8 cellular contexts compared by ENCODE assay signal in the genomic region with DNA sequence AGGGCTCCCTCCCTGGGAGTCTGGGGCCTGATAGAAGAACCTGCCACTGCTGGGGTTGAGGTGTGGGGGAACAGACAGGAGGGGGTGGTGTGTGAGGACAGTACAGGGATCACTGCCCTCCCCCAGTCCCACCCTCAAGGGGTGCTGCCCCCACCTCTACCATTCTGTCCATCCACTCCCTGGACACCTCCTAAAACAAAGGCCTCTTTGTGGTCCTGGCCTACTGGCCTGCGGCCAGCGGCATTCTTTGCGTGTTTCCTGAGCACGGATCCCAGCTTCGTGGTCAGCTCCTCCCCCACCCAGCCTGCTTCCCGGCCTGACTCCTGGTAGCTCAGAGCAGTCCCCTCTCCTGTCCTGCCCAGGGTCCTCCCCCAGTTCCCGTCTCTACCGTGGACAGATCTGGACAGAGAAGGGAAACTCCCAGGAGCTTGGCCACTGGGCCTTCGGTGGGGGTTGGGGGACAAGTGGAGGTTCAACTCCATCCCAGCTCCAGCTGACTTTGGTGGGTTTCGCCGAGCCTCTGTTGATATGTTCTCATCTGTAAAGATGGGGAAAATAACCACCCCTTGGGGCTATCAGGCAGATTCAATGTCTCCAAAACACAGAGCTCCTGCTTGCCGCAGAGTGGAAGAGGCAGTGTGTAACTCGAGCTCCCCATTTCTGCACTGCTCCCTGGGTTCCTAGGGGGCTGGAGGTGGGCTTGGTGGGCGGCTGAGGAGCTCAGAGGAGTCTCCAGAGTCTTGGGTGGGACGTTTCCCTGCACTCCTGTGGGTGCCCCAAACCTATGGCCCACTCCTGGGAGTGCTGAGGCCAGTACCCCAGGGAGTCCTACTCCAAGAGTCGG. TPM values are rescaled to one million over a fixed set of nuclear protein-coding genes. Genes with fewer than 3 reads are reported as not detected.
A peak's percentile ranks its signal among the peaks of the same experiment; 100 is the strongest.
DNase-seq lines count a peak whose midpoint lies in the region; ATAC-seq and TF ChIP-seq lines count a peak whose summit lies in the region.

No MANE protein-coding gene starts in this region.

- ATAC-seq in heart left ventricle (peak; percentile 69 to 87 (median 72)), GM18517 (IDR thresholded peaks at IDR 0.05; ENCODE audit: unreplicated experiment) (no peak)

- peak overlapping the region in 4 of 5 donors; percentile 36 to 86 (median 60) for H3K27ac ChIP-seq in adrenal gland
- H3K27ac ChIP-seq in heart left ventricle: peak overlapping the region; percentile 90 to 99 (median 97)

- H3K4me1 ChIP-seq in adrenal gland (replicated peaks in 1 of 2) (peaks cover 0 to 31% of the 10 kb centered on the region in 2 donors), heart left ventricle (peaks cover 31 to 100% (median 93%) of the 10 kb centered on the region in 12 donors)

- H3K9me3 ChIP-seq in adrenal gland (replicated peaks in 1 of 3): no peaks in the 10 kb centered on the region
- no peaks in the 10 kb centered on the region for H3K9me3 ChIP-seq in heart left ventricle

- H3K4me3 ChIP-seq in adrenal gland: no peak overlapping the region
- H3K4me3 ChIP-seq in heart left ventricle: peak overlapping the region in 3 of 12 donors; percentile 15 to 22 (median 21)

- no peak for TF ChIP-seq CTCF in adrenal gland (IDR thresholded peaks at IDR 0.05)
- TF ChIP-seq CTCF in heart left ventricle (IDR thresholded peaks at IDR 0.05): peak in 1 of 12 donors; percentile 7

- whole genome bisulfite sequencing in adrenal gland, 4 donors: 63 to 69% (median 66%) methylated on average over 12 to 16 of the region's 16 CpGs
- WGBS in heart left ventricle, 4 donors: 24 to 34% (median 29%) methylated on average over 14 to 16 of the region's 16 CpGs

- no peaks in the 10 kb centered on the region for H3K36me3 ChIP-seq in adrenal gland (replicated peaks in 1 of 2)
- H3K36me3 ChIP-seq in heart left ventricle: no peaks in the 10 kb centered on the region

- TF ChIP-seq POLR2A in adrenal gland (IDR thresholded peaks at IDR 0.05) (no peak), heart left ventricle (IDR thresholded peaks at IDR 0.05) (no peak)

- intact Hi-C loops in adrenal gland (cut with DNase I) (no loop called here), heart left ventricle (cut with DNase I) (loop anchor here in 2 of 10 donors (2.0 kb wide), 1 partner anchor 17 kb away; no protein-coding TSS in a partner anchor)

- no peaks in the 10 kb centered on the region for H3K27me3 ChIP-seq in adrenal gland
- H3K27me3 ChIP-seq in heart left ventricle: no peaks in the 10 kb centered on the region

- DNase-seq in ELF-1 (ENCODE audit: low read depth, low spot score) (peak; percentile 92), adrenal gland (peak; percentile 48 to 85 (median 65)), heart left ventricle (peak; percentile 93 to 96 (median 94)), retina (peak; percentile 81), NOMO-1 treated with dmso at 0.1 percent for 144 hours (lab: John Stamatoyannopoulos, UW; ENCODE audit: unreplicated experiment) (no peak), NCI-H524 (lab: John Stamatoyannopoulos, UW) (no peak)
- no peak for DNase-seq in activated T-cell treated with anti-CD3 and anti-CD28 coated beads, Interleukin-2, amount 50 U/mL, for 1 hour

RNA-seq across cellular contexts. Expression of a gene that starts 48.7 kb away (rescaled TPM):
- 10 to 100 TPM in 5 of 8 donors, 1 to 10 TPM in 3; 4.3 to 22.5 (median 13.2) TPM for total RNA-seq in adrenal gland
- polyA plus RNA-seq in adrenal gland: 10 to 100 TPM in 1 of 3 donors, 1 to 10 TPM in 1, under 1 TPM in 1; 0.38 to 18.7 (median 7.9) TPM
- 10 to 100 TPM in 3 of 9 donors, 1 to 10 TPM in 6; 5.2 to 19.1 (median 8.3) TPM for total RNA-seq in heart left ventricle
- 1 to 10 TPM; 7.7 to 8.4 TPM for polyA plus RNA-seq in heart left ventricle

RNA-seq across cellular contexts. Expression of a gene that starts 58.7 kb away (rescaled TPM):
- total RNA-seq in adrenal gland (10 to 100 TPM; 25.6 to 72.8 (median 36.5) TPM), heart left ventricle (100 to 1,000 TPM in 8 of 9 donors, 10 to 100 TPM in 1; 81.4 to 147 (median 122) TPM)
- polyA plus RNA-seq in adrenal gland (10 to 100 TPM in 1 of 3 donors, 1 to 10 TPM in 2; 4.9 to 18.0 (median 9.4) TPM), heart left ventricle (10 to 100 TPM; 42.1 to 55.2 TPM)

Comparison
In these comparisons a context has a peak if more than half of its experiments do, and no peak if none do; other contexts are left out.
1. DNase-seq: peak in ELF-1 (single experiment), adrenal gland (7 of 7), heart left ventricle (5 of 5) and retina (single experiment); none in activated T-cell treated with anti-CD3 and anti-CD28 coated beads, Interleukin-2, amount 50 U/mL, for 1 hour (single experiment), NOMO-1 treated with dmso at 0.1 percent for 144 hours (single experiment) and NCI-H524 (0 of 2).